27 cellular contexts compared by ENCODE assay signal in the genomic region with DNA sequence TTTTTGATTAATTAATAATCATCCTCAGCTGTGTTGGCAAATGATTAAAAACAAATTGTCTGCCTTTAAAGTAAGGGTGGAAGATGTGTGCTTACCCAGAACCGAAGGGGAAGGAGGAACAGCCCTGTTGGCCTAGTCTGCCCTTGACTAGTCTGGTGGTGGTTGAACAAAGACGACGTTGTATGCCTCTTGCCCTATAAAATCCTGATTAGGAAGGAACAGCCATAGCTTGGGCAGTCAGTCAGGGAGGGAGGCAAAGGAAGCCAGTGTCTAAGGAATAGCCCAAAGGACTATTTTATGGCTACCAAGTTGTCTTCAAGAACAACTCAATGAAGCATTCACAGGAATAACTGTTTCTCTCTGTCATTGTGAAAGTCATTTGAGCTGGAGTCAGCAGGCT.
A peak's percentile ranks its signal among the peaks of the same experiment; 100 is the strongest.
DNase-seq lines count a peak whose midpoint lies in the region; TF ChIP-seq lines count a peak whose summit lies in the region.
"Had no signal": no experiment of that assay in that cellular context is flagged by ENCODE, and none has a peak within 500 bp of the region (broad histone marks: within the 10 kb centered on the region; RNA-seq: fewer than 3 reads in every experiment).

No MANE protein-coding gene starts in this region.

- H4K20me1 ChIP-seq in MM.1S (ENCODE audit: insufficient read depth, low read length) = no peaks in the 10 kb centered on the region

- no peak overlapping the region for H2BK5ac ChIP-seq in mesendoderm (ENCODE audit: low read length)

- H3K9ac ChIP-seq in MM.1S (ENCODE audit: low read length) (no peak overlapping the region), mesendoderm (ENCODE audit: low read length) (no peak overlapping the region), endodermal cell (ENCODE audit: extremely low read depth, low read length, poor library complexity, severe bottlenecking) (no peak overlapping the region)

- TF ChIP-seq CTCF in CD14-positive monocyte (IDR thresholded peaks at IDR 0.05) = no peak
- TF ChIP-seq CTCF in MM.1S (IDR thresholded peaks at IDR 0.05; ENCODE audit: low read length) = no peak
- no peak for TF ChIP-seq CTCF in left ventricle myocardium inferior (IDR thresholded peaks at IDR 0.05; ENCODE audit: borderline replicate concordance)
- no peak for TF ChIP-seq CTCF in endodermal cell (conservative IDR thresholded peaks at IDR 0.05)

- H3K4me3 Mint-ChIP-seq in CD14-positive monocyte (no peak overlapping the region), endodermal cell (no peak overlapping the region)
- H3K4me3 Mint-ChIP-seq: activated CD4-positive, alpha-beta T cell treated with anti-CD3 and anti-CD28 coated beads, Interleukin-2, amount 10 ng/mL, durations not matched to agents 24 days and 14 days; activated naive CD4-positive, alpha-beta T cell treated with anti-CD3 and anti-CD28 coated beads, Interleukin-2, amount 50 U/mL, for 24 hours; natural killer cell had no signal

- no peak overlapping the region for H3K18ac ChIP-seq in mesendoderm (ENCODE audit: low read length)

- H3K36me3 ChIP-seq in MM.1S (replicated peaks; ENCODE audit: insufficient read depth, low read length) = no peaks in the 10 kb centered on the region
- H3K36me3 ChIP-seq in mesendoderm (ENCODE audit: control insufficient read depth, insufficient read depth, low read length) = no peaks in the 10 kb centered on the region
- H3K36me3 ChIP-seq in left ventricle myocardium inferior = no peaks in the 10 kb centered on the region
- H3K36me3 ChIP-seq in endodermal cell (ENCODE audit: control insufficient read depth, insufficient read depth, low read length) = no peaks in the 10 kb centered on the region
- H3K36me3 ChIP-seq: breast epithelium, SJCRH30, thoracic aorta, WERI-Rb-1 had no signal

- no peak overlapping the region for H2BK15ac ChIP-seq in mesendoderm (replicated peaks; ENCODE audit: low read depth)

- peaks cover 1 to 4% (median 2%) of the 10 kb centered on the region in 3 donors for H3K27me3 Mint-ChIP-seq in CD14-positive monocyte (ENCODE audit: low read depth in 3 of 3)
- H3K27me3 Mint-ChIP-seq in endodermal cell (ENCODE audit: insufficient read depth) = peaks cover 38% of the 10 kb centered on the region
- H3K27me3 Mint-ChIP-seq: activated CD4-positive, alpha-beta T cell treated with anti-CD3 and anti-CD28 coated beads, Interleukin-2, amount 10 ng/mL, durations not matched to agents 24 days and 14 days; activated naive CD4-positive, alpha-beta T cell treated with anti-CD3 and anti-CD28 coated beads, Interleukin-2, amount 50 U/mL, for 24 hours had no signal

- no peaks in the 10 kb centered on the region for H3F3A ChIP-seq in MM.1S (ENCODE audit: insufficient read depth, low read length)

- H2BK120ac ChIP-seq in mesendoderm (ENCODE audit: low read depth, low read length) = no peak overlapping the region

- no peak for DNase-seq in CD14-positive monocyte (ENCODE audit: low spot score)
- DNase-seq in MM.1S = peak; percentile 3
- peak; percentile 88 for DNase-seq in epidermal melanocyte (ENCODE audit: insufficient read length, low spot score)
- no peak for DNase-seq in mesendoderm
- DNase-seq in GM03348 (ENCODE audit: low spot score) = no peak
- DNase-seq in DMS 273 treated with DMSO at 0.1 percent for 48 hours (lab: John Stamatoyannopoulos, UW) = no peak
- DNase-seq in left ventricle myocardium inferior = no peak
- DNase-seq in endodermal cell = no peak
- DNase-seq: activated CD4-positive, alpha-beta T cell treated with anti-CD3 and anti-CD28 coated beads, Interleukin-2, amount 10 ng/mL, durations not matched to agents 24 days and 14 days; activated CD8-positive, alpha-beta memory T cell treated with anti-CD3 and anti-CD28 coated beads for 24 hours; activated T-cell treated with anti-CD3 and anti-CD28 coated beads for 4 hours; anterior cingulate cortex; Calu3; DMS79 treated with DMSO at 0.1 percent for 48 hours; effector CD4-positive, alpha-beta T cell; GF-D8; islet precursor cell; natural killer cell; NCI-H774; SJCRH30; stimulated activated naive CD4-positive, alpha-beta T cell treated with Interleukin-2 at 50 U/mL for 16 hours; T-helper 9 cell; WERI-Rb-1 had no signal

- no peak overlapping the region for H3K23ac ChIP-seq in mesendoderm (ENCODE audit: low read length)

- no peaks in the 10 kb centered on the region for H3K9me2 ChIP-seq in MM.1S (replicated peaks; ENCODE audit: insufficient read depth, low read length)

- H3K4me1 Mint-ChIP-seq in CD14-positive monocyte (peaks cover 34% of the 10 kb centered on the region), endodermal cell (peaks cover 25% of the 10 kb centered on the region)

- no CpG with 5 or more reads among the region's 3 CpGs for WGBS in mesendoderm (ENCODE audit: extremely low coverage, insufficient coverage, low lambda C conversion rate)
- WGBS in endodermal cell (ENCODE audit: insufficient coverage in 1 of 2, insufficient read length in 1 of 2), 2 experiments = 90% methylated on average over 2 to 3 of the region's 3 CpGs

- H3K27me3 ChIP-seq in MM.1S (replicated peaks; ENCODE audit: insufficient read depth, low read length) = no peaks in the 10 kb centered on the region
- no peaks in the 10 kb centered on the region for H3K27me3 ChIP-seq in mesendoderm (ENCODE audit: insufficient read depth, low read length, poor library complexity)
- H3K27me3 ChIP-seq in left ventricle myocardium inferior (ENCODE audit: low read depth) = peaks cover 20% of the 10 kb centered on the region
- H3K27me3 ChIP-seq in endodermal cell (ENCODE audit: control insufficient read depth, insufficient read depth, low read length, poor library complexity, severe bottlenecking) = peaks cover 42% of the 10 kb centered on the region
- H3K27me3 ChIP-seq: breast epithelium, SJCRH30 had no signal

- H4K8ac ChIP-seq in mesendoderm (ENCODE audit: low read depth, low read length) = no peak overlapping the region

- H4K5ac ChIP-seq in mesendoderm (ENCODE audit: low read length) = no peak overlapping the region

- H3K27ac Mint-ChIP-seq in CD14-positive monocyte (peak overlapping the region in 4 of 7 donors; percentile 30 to 73 (median 54)), endodermal cell (no peak overlapping the region)
- H3K27ac Mint-ChIP-seq: activated CD4-positive, alpha-beta T cell treated with anti-CD3 and anti-CD28 coated beads, Interleukin-2, amount 10 ng/mL, durations not matched to agents 24 days and 14 days; activated naive CD4-positive, alpha-beta T cell treated with anti-CD3 and anti-CD28 coated beads, Interleukin-2, amount 50 U/mL, for 24 hours; natural killer cell had no signal

- intact Hi-C loops in CD14-positive monocyte (cut with micrococcal nuclease) = no loop called here
- intact Hi-C loops in left ventricle myocardium inferior (cut with micrococcal nuclease) = no loop called here

- H3K9me3 ChIP-seq in MM.1S (replicated peaks; ENCODE audit: insufficient read depth, low read length) (no peaks in the 10 kb centered on the region), left ventricle myocardium inferior (replicated peaks) (no peaks in the 10 kb centered on the region), endodermal cell (ENCODE audit: control insufficient read depth, low read length) (no peaks in the 10 kb centered on the region)
- H3K9me3 ChIP-seq: breast epithelium, SJCRH30, thoracic aorta had no signal

- H3K4me1 ChIP-seq in MM.1S (ENCODE audit: low read length) (peaks cover 29% of the 10 kb centered on the region), mesendoderm (ENCODE audit: control insufficient read depth, low read depth, low read length) (peaks cover 9% of the 10 kb centered on the region), left ventricle myocardium inferior (no peaks in the 10 kb centered on the region), endodermal cell (ENCODE audit: control insufficient read depth, insufficient read depth, low read length) (no peaks in the 10 kb centered on the region)
- H3K4me1 ChIP-seq: breast epithelium had no signal

- H3K56ac ChIP-seq in mesendoderm (ENCODE audit: low read length) = peak overlapping the region; percentile 40

- no peaks in the 10 kb centered on the region for H3K79me1 ChIP-seq in mesendoderm (ENCODE audit: low read length)

- no peak overlapping the region for H2AFZ ChIP-seq in MM.1S (ENCODE audit: low read length)

- no peak overlapping the region for H3K4ac ChIP-seq in mesendoderm (ENCODE audit: low read depth, low read length)

- H3K4me2 ChIP-seq in MM.1S (ENCODE audit: low read depth, low read length) = no peak overlapping the region
- no peak overlapping the region for H3K4me2 ChIP-seq in mesendoderm (ENCODE audit: low read length)

- H2AK5ac ChIP-seq in mesendoderm (ENCODE audit: low read length) = peak overlapping the region; percentile 87

- H3K4me3 ChIP-seq in MM.1S (ENCODE audit: low read length) (no peak overlapping the region), mesendoderm (ENCODE audit: low read length) (no peak overlapping the region), left ventricle myocardium inferior (no peak overlapping the region), endodermal cell (ENCODE audit: low read length) (no peak overlapping the region)
- H3K4me3 ChIP-seq: breast epithelium, SJCRH30, skin epidermis, thoracic aorta had no signal

- H3K27ac ChIP-seq in MM.1S (ENCODE audit: low read length) = no peak overlapping the region
- no peak overlapping the region for H3K27ac ChIP-seq in mesendoderm (ENCODE audit: low read depth, low read length)
- H3K27ac ChIP-seq in left ventricle myocardium inferior (replicated peaks) = no peak overlapping the region
- no peak overlapping the region for H3K27ac ChIP-seq in endodermal cell (ENCODE audit: low read depth, low read length)
- H3K27ac ChIP-seq: SJCRH30, thoracic aorta, WERI-Rb-1 had no signal

- H3K36me3 Mint-ChIP-seq in CD14-positive monocyte (no peaks in the 10 kb centered on the region), endodermal cell (ENCODE audit: low read depth) (no peaks in the 10 kb centered on the region)
- H3K36me3 Mint-ChIP-seq: activated naive CD4-positive, alpha-beta T cell treated with anti-CD3 and anti-CD28 coated beads, Interleukin-2, amount 50 U/mL, for 24 hours; natural killer cell had no signal

- H3K79me2 ChIP-seq in MM.1S (ENCODE audit: low read length) (peaks cover 6% of the 10 kb centered on the region; the same call in 1 of the 2 replicates), mesendoderm (ENCODE audit: control insufficient read depth, insufficient read depth, low read length) (no peaks in the 10 kb centered on the region)

- H3K9me3 Mint-ChIP-seq in CD14-positive monocyte (peaks cover 0 to 2% (median 0%) of the 10 kb centered on the region in 7 donors), endodermal cell (no peaks in the 10 kb centered on the region)
- H3K9me3 Mint-ChIP-seq: activated naive CD4-positive, alpha-beta T cell treated with anti-CD3 and anti-CD28 coated beads, Interleukin-2, amount 50 U/mL, for 24 hours; natural killer cell had no signal

Comparison
In these comparisons a context has a peak if more than half of its experiments do, and no peak if none do; other contexts are left out.
1. DNase-seq: peak in MM.1S (single experiment) and epidermal melanocyte (single experiment); none in CD14-positive monocyte (single experiment), mesendoderm (single experiment), GM03348 (single experiment), DMS 273 treated with DMSO at 0.1 percent for 48 hours (single experiment), left ventricle myocardium inferior (single experiment) and endodermal cell (single experiment).